Comparison of ENCODE assay signal across 1 cellular context in genomic region chr14:34875031-34875922, GRCh38.
A peak's percentile ranks its signal among the peaks of the same experiment; 100 is the strongest.
TF ChIP-seq lines count a peak whose summit lies in the region.

TSS of gene BAZ1A (minus strand) at chr14:34875360. CDS start at chr14:34874604, 756 bp downstream.

TF ChIP-seq in HepG2, 621 proteins besides CTCF, POLR2A, EP300 and RAD21 (continued from another document and continues in another):
- TF ChIP-seq REST (IDR thresholded peaks at IDR 0.05; ENCODE audit: borderline replicate concordance in 1 of 2, low read depth in 1 of 2, low read length in 2 of 2) (peak in 1 of 2 experiments; percentile 44; a peak in 1 of 4 replicates), THAP9 (CRISPR knock-in tag; IDR thresholded peaks at IDR 0.05; ENCODE audit: borderline replicate concordance) (no peak), ZXDC (CRISPR knock-in tag; IDR thresholded peaks at IDR 0.05) (peak; percentile 88), DNMT3B (CRISPR knock-in tag; conservative IDR thresholded peaks at IDR 0.05) (peak; percentile 92), ZNF841 (CRISPR knock-in tag; IDR thresholded peaks at IDR 0.05; ENCODE audit: borderline replicate concordance) (no peak), ZNF616 (CRISPR knock-in tag; IDR thresholded peaks at IDR 0.05; ENCODE audit: low read depth) (0 out of 2 replicates have a peak, but pooled peaks have one; percentile 14), SNAPC5 (CRISPR knock-in tag; IDR thresholded peaks at IDR 0.05; ENCODE audit: borderline replicate concordance) (peak; percentile 75; the same call in 1 of the 2 replicates), ZSCAN25 (CRISPR knock-in tag; IDR thresholded peaks at IDR 0.05) (peak; percentile 52; the same call in 1 of the 2 replicates), KIAA2018 (CRISPR knock-in tag; IDR thresholded peaks at IDR 0.05; ENCODE audit: borderline replicate concordance) (no peak), FOXP1 (IDR thresholded peaks at IDR 0.05) (no peak), FOXP1 (CRISPR knock-in tag; IDR thresholded peaks at IDR 0.05) (peak; percentile 55; the same call in 1 of the 2 replicates), FOSL2 (CRISPR knock-in tag; IDR thresholded peaks at IDR 0.05) (peak; percentile 66; the same call in 1 of the 2 replicates), ARHGAP35 (CRISPR knock-in tag; IDR thresholded peaks at IDR 0.05; ENCODE audit: borderline replicate concordance) (peak; percentile 57; the same call in 1 of the 2 replicates), SOX6 (IDR thresholded peaks at IDR 0.05) (no peak), SOX6 (CRISPR knock-in tag; IDR thresholded peaks at IDR 0.05) (peak; percentile 6), RXRB (CRISPR knock-in tag; IDR thresholded peaks at IDR 0.05; ENCODE audit: borderline replicate concordance) (peak; percentile 73), ZNF800 (CRISPR knock-in tag; IDR thresholded peaks at IDR 0.05) (peak; percentile 49), ZBTB44 (CRISPR knock-in tag; IDR thresholded peaks at IDR 0.05) (peak; percentile 86; the same call in 1 of the 2 replicates), ELF4 (CRISPR knock-in tag; IDR thresholded peaks at IDR 0.05; ENCODE audit: borderline replicate concordance) (peak; percentile 48), ZNF468 (CRISPR knock-in tag; IDR thresholded peaks at IDR 0.05) (peak; percentile 61; the same call in 1 of the 2 replicates), LRRFIP1 (CRISPR knock-in tag; conservative IDR thresholded peaks at IDR 0.05) (0 out of 2 replicates have a peak, but pooled peaks have one; percentile 36)
